ENCODE assay signal across 1 cellular context in the genomic region with DNA sequence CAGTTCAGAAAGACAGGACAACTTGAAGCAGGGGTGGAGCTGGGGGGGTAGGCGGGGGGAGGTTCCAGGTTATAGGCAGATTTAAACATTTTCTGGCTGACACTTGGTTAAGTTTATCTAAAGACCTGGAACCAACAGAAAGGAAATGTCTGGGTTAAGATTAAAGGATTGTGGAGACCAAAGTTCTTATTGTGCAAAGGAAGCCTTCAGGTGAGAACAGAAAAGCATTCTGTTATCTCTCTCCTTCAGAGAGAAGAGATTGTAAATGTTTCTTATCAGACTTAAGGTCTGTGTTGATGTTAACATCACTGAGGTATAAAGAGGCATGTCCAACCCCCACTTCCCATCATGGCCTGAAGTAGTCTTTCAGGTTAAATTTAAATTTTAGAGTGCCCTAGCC.
TF ChIP-seq lines count a peak whose summit lies in the region.

No MANE protein-coding gene starts in this region.

TF ChIP-seq in K562, 482 proteins besides CTCF, POLR2A, EP300 and RAD21:
- TF ChIP-seq ZNF644 (tag; IDR thresholded peaks at IDR 0.05; ENCODE audit: low read depth): no peak
- TF ChIP-seq BCOR (IDR thresholded peaks at IDR 0.05): no peak
- no peak for TF ChIP-seq HNRNPUL1 (IDR thresholded peaks at IDR 0.05; ENCODE audit: low read length)
- no peak for TF ChIP-seq KDM4B (IDR thresholded peaks at IDR 0.05; ENCODE audit: borderline replicate concordance in 2 of 2, low read depth in 1 of 2)
- TF ChIP-seq SETDB1 (IDR thresholded peaks at IDR 0.05; ENCODE audit: low read length): no peak
- no peak for TF ChIP-seq PURB (CRISPR knock-in tag; IDR thresholded peaks at IDR 0.05; ENCODE audit: low read depth)
- peak; percentile 35; the same call in 1 of the 2 replicates for TF ChIP-seq TEAD4 (IDR thresholded peaks at IDR 0.05; ENCODE audit: low read length)
- no peak for TF ChIP-seq TEAD4 (CRISPR knock-in tag; IDR thresholded peaks at IDR 0.05; ENCODE audit: borderline replicate concordance)
- TF ChIP-seq, protein P1, sequence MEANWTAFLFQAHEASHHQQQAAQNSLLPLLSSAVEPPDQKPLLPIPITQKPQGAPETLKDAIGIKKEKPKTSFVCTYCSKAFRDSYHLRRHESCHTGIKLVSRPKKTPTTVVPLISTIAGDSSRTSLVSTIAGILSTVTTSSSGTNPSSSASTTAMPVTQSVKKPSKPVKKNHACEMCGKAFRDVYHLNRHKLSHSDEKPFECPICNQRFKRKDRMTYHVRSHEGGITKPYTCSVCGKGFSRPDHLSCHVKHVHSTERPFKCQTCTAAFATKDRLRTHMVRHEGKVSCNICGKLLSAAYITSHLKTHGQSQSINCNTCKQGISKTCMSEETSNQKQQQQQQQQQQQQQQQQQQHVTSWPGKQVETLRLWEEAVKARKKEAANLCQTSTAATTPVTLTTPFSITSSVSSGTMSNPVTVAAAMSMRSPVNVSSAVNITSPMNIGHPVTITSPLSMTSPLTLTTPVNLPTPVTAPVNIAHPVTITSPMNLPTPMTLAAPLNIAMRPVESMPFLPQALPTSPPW (CRISPR knock-in tag; IDR thresholded peaks at IDR 0.05): 0 out of 2 replicates have a peak, but pooled peaks have one; percentile 9
- TF ChIP-seq, protein P2, sequence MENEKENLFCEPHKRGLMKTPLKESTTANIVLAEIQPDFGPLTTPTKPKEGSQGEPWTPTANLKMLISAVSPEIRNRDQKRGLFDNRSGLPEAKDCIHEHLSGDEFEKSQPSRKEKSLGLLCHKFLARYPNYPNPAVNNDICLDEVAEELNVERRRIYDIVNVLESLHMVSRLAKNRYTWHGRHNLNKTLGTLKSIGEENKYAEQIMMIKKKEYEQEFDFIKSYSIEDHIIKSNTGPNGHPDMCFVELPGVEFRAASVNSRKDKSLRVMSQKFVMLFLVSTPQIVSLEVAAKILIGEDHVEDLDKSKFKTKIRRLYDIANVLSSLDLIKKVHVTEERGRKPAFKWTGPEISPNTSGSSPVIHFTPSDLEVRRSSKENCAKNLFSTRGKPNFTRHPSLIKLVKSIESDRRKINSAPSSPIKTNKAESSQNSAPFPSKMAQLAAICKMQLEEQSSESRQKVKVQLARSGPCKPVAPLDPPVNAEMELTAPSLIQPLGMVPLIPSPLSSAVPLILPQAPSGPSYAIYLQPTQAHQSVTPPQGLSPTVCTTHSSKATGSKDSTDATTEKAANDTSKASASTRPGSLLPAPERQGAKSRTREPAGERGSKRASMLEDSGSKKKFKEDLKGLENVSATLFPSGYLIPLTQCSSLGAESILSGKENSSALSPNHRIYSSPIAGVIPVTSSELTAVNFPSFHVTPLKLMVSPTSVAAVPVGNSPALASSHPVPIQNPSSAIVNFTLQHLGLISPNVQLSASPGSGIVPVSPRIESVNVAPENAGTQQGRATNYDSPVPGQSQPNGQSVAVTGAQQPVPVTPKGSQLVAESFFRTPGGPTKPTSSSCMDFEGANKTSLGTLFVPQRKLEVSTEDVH (IDR thresholded peaks at IDR 0.05; ENCODE audit: low read depth, partially characterized antibody): no peak
- no peak for TF ChIP-seq SRSF3 (IDR thresholded peaks at IDR 0.05; ENCODE audit: insufficient read depth, low read length)
- TF ChIP-seq MEF2A (IDR thresholded peaks at IDR 0.05; ENCODE audit: control insufficient read depth, low read depth, low read length): no peak
- TF ChIP-seq, protein P3, sequence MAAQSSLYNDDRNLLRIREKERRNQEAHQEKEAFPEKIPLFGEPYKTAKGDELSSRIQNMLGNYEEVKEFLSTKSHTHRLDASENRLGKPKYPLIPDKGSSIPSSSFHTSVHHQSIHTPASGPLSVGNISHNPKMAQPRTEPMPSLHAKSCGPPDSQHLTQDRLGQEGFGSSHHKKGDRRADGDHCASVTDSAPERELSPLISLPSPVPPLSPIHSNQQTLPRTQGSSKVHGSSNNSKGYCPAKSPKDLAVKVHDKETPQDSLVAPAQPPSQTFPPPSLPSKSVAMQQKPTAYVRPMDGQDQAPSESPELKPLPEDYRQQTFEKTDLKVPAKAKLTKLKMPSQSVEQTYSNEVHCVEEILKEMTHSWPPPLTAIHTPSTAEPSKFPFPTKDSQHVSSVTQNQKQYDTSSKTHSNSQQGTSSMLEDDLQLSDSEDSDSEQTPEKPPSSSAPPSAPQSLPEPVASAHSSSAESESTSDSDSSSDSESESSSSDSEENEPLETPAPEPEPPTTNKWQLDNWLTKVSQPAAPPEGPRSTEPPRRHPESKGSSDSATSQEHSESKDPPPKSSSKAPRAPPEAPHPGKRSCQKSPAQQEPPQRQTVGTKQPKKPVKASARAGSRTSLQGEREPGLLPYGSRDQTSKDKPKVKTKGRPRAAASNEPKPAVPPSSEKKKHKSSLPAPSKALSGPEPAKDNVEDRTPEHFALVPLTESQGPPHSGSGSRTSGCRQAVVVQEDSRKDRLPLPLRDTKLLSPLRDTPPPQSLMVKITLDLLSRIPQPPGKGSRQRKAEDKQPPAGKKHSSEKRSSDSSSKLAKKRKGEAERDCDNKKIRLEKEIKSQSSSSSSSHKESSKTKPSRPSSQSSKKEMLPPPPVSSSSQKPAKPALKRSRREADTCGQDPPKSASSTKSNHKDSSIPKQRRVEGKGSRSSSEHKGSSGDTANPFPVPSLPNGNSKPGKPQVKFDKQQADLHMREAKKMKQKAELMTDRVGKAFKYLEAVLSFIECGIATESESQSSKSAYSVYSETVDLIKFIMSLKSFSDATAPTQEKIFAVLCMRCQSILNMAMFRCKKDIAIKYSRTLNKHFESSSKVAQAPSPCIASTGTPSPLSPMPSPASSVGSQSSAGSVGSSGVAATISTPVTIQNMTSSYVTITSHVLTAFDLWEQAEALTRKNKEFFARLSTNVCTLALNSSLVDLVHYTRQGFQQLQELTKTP (IDR thresholded peaks at IDR 0.05; ENCODE audit: low read depth in 1 of 2, partially characterized antibody in 2 of 2): peak in 1 of 2 experiments; percentile 31
- TF ChIP-seq CBFA2T2 (conservative IDR thresholded peaks at IDR 0.05): peak; percentile 48
- TF ChIP-seq ZNF140 (CRISPR knock-in tag; IDR thresholded peaks at IDR 0.05): no peak
- no peak for TF ChIP-seq BMI1 (IDR thresholded peaks at IDR 0.05; ENCODE audit: low read length)
- no peak for TF ChIP-seq CAMTA2 (CRISPR knock-in tag; conservative IDR thresholded peaks at IDR 0.05)
- TF ChIP-seq, protein P4, sequence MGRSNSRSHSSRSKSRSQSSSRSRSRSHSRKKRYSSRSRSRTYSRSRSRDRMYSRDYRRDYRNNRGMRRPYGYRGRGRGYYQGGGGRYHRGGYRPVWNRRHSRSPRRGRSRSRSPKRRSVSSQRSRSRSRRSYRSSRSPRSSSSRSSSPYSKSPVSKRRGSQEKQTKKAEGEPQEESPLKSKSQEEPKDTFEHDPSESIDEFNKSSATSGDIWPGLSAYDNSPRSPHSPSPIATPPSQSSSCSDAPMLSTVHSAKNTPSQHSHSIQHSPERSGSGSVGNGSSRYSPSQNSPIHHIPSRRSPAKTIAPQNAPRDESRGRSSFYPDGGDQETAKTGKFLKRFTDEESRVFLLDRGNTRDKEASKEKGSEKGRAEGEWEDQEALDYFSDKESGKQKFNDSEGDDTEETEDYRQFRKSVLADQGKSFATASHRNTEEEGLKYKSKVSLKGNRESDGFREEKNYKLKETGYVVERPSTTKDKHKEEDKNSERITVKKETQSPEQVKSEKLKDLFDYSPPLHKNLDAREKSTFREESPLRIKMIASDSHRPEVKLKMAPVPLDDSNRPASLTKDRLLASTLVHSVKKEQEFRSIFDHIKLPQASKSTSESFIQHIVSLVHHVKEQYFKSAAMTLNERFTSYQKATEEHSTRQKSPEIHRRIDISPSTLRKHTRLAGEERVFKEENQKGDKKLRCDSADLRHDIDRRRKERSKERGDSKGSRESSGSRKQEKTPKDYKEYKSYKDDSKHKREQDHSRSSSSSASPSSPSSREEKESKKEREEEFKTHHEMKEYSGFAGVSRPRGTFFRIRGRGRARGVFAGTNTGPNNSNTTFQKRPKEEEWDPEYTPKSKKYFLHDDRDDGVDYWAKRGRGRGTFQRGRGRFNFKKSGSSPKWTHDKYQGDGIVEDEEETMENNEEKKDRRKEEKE (IDR thresholded peaks at IDR 0.05; ENCODE audit: borderline replicate concordance in 1 of 2, control insufficient read depth in 1 of 2, low read depth in 2 of 2, low read length in 1 of 2): no peak
- no peak for TF ChIP-seq ZNF239 (CRISPR knock-in tag; IDR thresholded peaks at IDR 0.05)
- TF ChIP-seq, protein P5, sequence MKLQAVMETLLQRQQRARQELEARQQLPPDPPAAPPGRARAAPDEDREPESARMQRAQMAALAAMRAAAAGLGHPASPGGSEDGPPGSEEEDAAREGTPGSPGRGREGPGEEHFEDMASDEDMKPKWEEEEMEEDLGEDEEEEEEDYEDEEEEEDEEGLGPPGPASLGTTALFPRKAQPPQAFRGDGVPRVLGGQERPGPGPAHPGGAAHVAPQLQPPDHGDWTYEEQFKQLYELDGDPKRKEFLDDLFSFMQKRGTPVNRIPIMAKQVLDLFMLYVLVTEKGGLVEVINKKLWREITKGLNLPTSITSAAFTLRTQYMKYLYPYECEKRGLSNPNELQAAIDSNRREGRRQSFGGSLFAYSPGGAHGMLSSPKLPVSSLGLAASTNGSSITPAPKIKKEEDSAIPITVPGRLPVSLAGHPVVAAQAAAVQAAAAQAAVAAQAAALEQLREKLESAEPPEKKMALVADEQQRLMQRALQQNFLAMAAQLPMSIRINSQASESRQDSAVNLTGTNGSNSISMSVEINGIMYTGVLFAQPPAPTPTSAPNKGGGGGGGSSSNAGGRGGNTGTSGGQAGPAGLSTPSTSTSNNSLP (IDR thresholded peaks at IDR 0.05; ENCODE audit: borderline replicate concordance, low read depth, low read length): no peak
- no peak for TF ChIP-seq POLR2AphosphoS2 (IDR thresholded peaks at IDR 0.05; ENCODE audit: low read length)
- TF ChIP-seq ARID1B (IDR thresholded peaks at IDR 0.05): 0 out of 2 replicates have a peak, but pooled peaks have one; percentile 37
- TF ChIP-seq ZBTB8A (IDR thresholded peaks at IDR 0.05; ENCODE audit: partially characterized antibody): no peak
- peak; percentile 66 for TF ChIP-seq CBFA2T3 (IDR thresholded peaks at IDR 0.05)
- TF ChIP-seq NCOA4 (IDR thresholded peaks at IDR 0.05; ENCODE audit: partially characterized antibody): no peak
- TF ChIP-seq HMG20B (CRISPR knock-in tag; IDR thresholded peaks at IDR 0.05): no peak
- TF ChIP-seq FOXJ3 (CRISPR knock-in tag; IDR thresholded peaks at IDR 0.05): no peak
- TF ChIP-seq ZNF133 (CRISPR knock-in tag; IDR thresholded peaks at IDR 0.05): no peak
- peak; percentile 10; the same call in 1 of the 2 replicates for TF ChIP-seq NCOR1 (IDR thresholded peaks at IDR 0.05)
